1 cellular context compared by ENCODE assay signal in genomic region chr1:226549937-226550670, GRCh38.
A peak's percentile ranks its signal among the peaks of the same experiment; 100 is the strongest.
TF ChIP-seq lines count a peak whose summit lies in the region.

No MANE protein-coding gene starts in this region.

TF ChIP-seq in HEK293, 187 proteins besides CTCF, POLR2A, EP300 and RAD21 (continued from another document and continues in another):
- TF ChIP-seq AEBP2 (tag by site-specific recombination; IDR thresholded peaks at IDR 0.05; ENCODE audit: borderline replicate concordance) (no peak), BCL11A (tag by site-specific recombination; IDR thresholded peaks at IDR 0.05; ENCODE audit: low read depth) (no peak), PRDM4 (tag by site-specific recombination; IDR thresholded peaks at IDR 0.05) (no peak), ZNF449 (tag by site-specific recombination; IDR thresholded peaks at IDR 0.05) (peak; percentile 88), ZNF707 (tag by site-specific recombination; IDR thresholded peaks at IDR 0.05) (no peak), ZNF211 (tag by site-specific recombination; IDR thresholded peaks at IDR 0.05; ENCODE audit: low read depth) (no peak), ZNF394 (tag by site-specific recombination; IDR thresholded peaks at IDR 0.05; ENCODE audit: borderline replicate concordance) (no peak), ZNF266 (tag by site-specific recombination; IDR thresholded peaks at IDR 0.05; ENCODE audit: low read depth) (no peak), ZNF571 (tag by site-specific recombination; IDR thresholded peaks at IDR 0.05) (no peak), ZNF48 (tag by site-specific recombination; IDR thresholded peaks at IDR 0.05) (no peak), ZNF585B (tag by site-specific recombination; IDR thresholded peaks at IDR 0.05) (no peak), HIC1 (tag by site-specific recombination; IDR thresholded peaks at IDR 0.05) (peak; percentile 92), ZBTB6 (tag by site-specific recombination; IDR thresholded peaks at IDR 0.05) (no peak), ZNF791 (tag by site-specific recombination; IDR thresholded peaks at IDR 0.05) (no peak), ZNF610 (tag by site-specific recombination; IDR thresholded peaks at IDR 0.05; ENCODE audit: borderline replicate concordance) (no peak), ZNF529 (tag by site-specific recombination; IDR thresholded peaks at IDR 0.05; ENCODE audit: insufficient replicate concordance) (no peak), ZNF2 (tag by site-specific recombination; IDR thresholded peaks at IDR 0.05) (no peak), ZNF140 (tag by site-specific recombination; IDR thresholded peaks at IDR 0.05) (no peak), ZNF24 (tag by site-specific recombination; IDR thresholded peaks at IDR 0.05) (no peak), ZNF785 (tag by site-specific recombination; IDR thresholded peaks at IDR 0.05) (no peak), SP7 (tag by site-specific recombination; IDR thresholded peaks at IDR 0.05) (no peak), ZNF639 (tag by site-specific recombination; IDR thresholded peaks at IDR 0.05) (no peak), ZNF830 (tag by site-specific recombination; IDR thresholded peaks at IDR 0.05; ENCODE audit: low read depth) (no peak), ZNF19 (tag by site-specific recombination; IDR thresholded peaks at IDR 0.05; ENCODE audit: low read depth) (no peak), ZNF513 (tag by site-specific recombination; IDR thresholded peaks at IDR 0.05) (no peak), BCL11B (tag by site-specific recombination; IDR thresholded peaks at IDR 0.05; ENCODE audit: low read depth) (no peak), ZNF704 (tag by site-specific recombination; IDR thresholded peaks at IDR 0.05) (no peak), ZNF184 (tag by site-specific recombination; IDR thresholded peaks at IDR 0.05) (no peak), ZSCAN30 (tag by site-specific recombination; IDR thresholded peaks at IDR 0.05) (no peak), ZNF23 (tag by site-specific recombination; IDR thresholded peaks at IDR 0.05; ENCODE audit: borderline replicate concordance) (no peak), KLF17 (tag by site-specific recombination; IDR thresholded peaks at IDR 0.05) (no peak), SETDB1 (IDR thresholded peaks at IDR 0.05; ENCODE audit: insufficient read length, low read length) (no peak), ZNF561 (tag by site-specific recombination; IDR thresholded peaks at IDR 0.05; ENCODE audit: borderline replicate concordance) (no peak), ZNF366 (tag by site-specific recombination; conservative IDR thresholded peaks at IDR 0.05) (no peak), ZNF114 (tag by site-specific recombination; IDR thresholded peaks at IDR 0.05) (no peak), KLF10 (tag by site-specific recombination; IDR thresholded peaks at IDR 0.05) (no peak), PRDM1 (tag by site-specific recombination; IDR thresholded peaks at IDR 0.05) (no peak; the same call in 1 of the 2 replicates), TSHZ1 (tag by site-specific recombination; IDR thresholded peaks at IDR 0.05; ENCODE audit: borderline replicate concordance) (no peak), KLF8 (tag by site-specific recombination; IDR thresholded peaks at IDR 0.05) (no peak), ZNF629 (tag by site-specific recombination; IDR thresholded peaks at IDR 0.05) (no peak), ELK4 (IDR thresholded peaks at IDR 0.05; ENCODE audit: borderline replicate concordance, low read depth, low read length) (no peak), ZNF677 (tag by site-specific recombination; IDR thresholded peaks at IDR 0.05) (no peak), ZNF112 (tag by site-specific recombination; IDR thresholded peaks at IDR 0.05) (no peak), ZNF335 (tag by site-specific recombination; conservative IDR thresholded peaks at IDR 0.05) (peak; percentile 82), ZNF544 (tag by site-specific recombination; IDR thresholded peaks at IDR 0.05) (no peak)
